In genomic region chr1:85328713-85329376, GRCh38 we compare ENCODE assay signal across 8 cellular contexts. TPM values are rescaled to one million over a fixed set of nuclear protein-coding genes. Genes with fewer than 3 reads are reported as not detected.
DNase-seq lines count a peak whose midpoint lies in the region; ATAC-seq, FAIRE-seq and TF ChIP-seq lines count a peak whose summit lies in the region.
"Had no signal": no experiment of that assay in that cellular context is flagged by ENCODE, and none has a peak within 500 bp of the region (broad histone marks: within the 10 kb centered on the region; RNA-seq: fewer than 3 reads in every experiment).

No MANE protein-coding gene starts in this region.

- ATAC-seq in upper lobe of right lung: peak; percentile 85
- ATAC-seq in stimulated activated naive B cell treated with anti-CD40 and anti-IgM and Interleukin-4, amounts not matched to agents 10 μg/mL and 1 μg/mL and 100 μg/mL, for 72 hours (replicated peaks): no peak

- no peaks in the 10 kb centered on the region for H3K27me3 Mint-ChIP-seq in stimulated activated naive B cell treated with anti-CD40 and anti-IgM and Interleukin-4, amounts not matched to agents 10 μg/mL and 1 μg/mL and 100 μg/mL, for 72 hours

- H3K27ac Mint-ChIP-seq in stimulated activated naive B cell treated with anti-CD40 and anti-IgM and Interleukin-4, amounts not matched to agents 10 μg/mL and 1 μg/mL and 100 μg/mL, for 72 hours: no peak overlapping the region

- intact Hi-C loops in upper lobe of right lung (cut with DNase I): no loop called here

- H3K27ac ChIP-seq in upper lobe of right lung: peak overlapping the region; percentile 78

- peaks cover 32% of the 10 kb centered on the region for H3K4me1 ChIP-seq in upper lobe of right lung

- H3K4me3 ChIP-seq in bronchial epithelial cell (ENCODE audit: low read depth, low read length) (no peak overlapping the region), upper lobe of right lung (no peak overlapping the region)

- H3K36me3 Mint-ChIP-seq in stimulated activated naive B cell treated with anti-CD40 and anti-IgM and Interleukin-4, amounts not matched to agents 10 μg/mL and 1 μg/mL and 100 μg/mL, for 72 hours: peaks cover 8 to 9% of the 10 kb centered on the region in 2 donors

- H3K27me3 ChIP-seq in bronchial epithelial cell (ENCODE audit: control insufficient read depth, insufficient read depth, low read length) (no peaks in the 10 kb centered on the region), upper lobe of right lung (no peaks in the 10 kb centered on the region)

- H3K9me3 Mint-ChIP-seq in stimulated activated naive B cell treated with anti-CD40 and anti-IgM and Interleukin-4, amounts not matched to agents 10 μg/mL and 1 μg/mL and 100 μg/mL, for 72 hours: peaks cover 7 to 9% of the 10 kb centered on the region in 2 donors

- no peaks in the 10 kb centered on the region for H3K9me3 ChIP-seq in upper lobe of right lung

- no peaks in the 10 kb centered on the region for H3K36me3 ChIP-seq in bronchial epithelial cell (ENCODE audit: control insufficient read depth, insufficient read depth, low read length)
- H3K36me3 ChIP-seq in upper lobe of right lung: no peaks in the 10 kb centered on the region

- TF ChIP-seq CTCF in bronchial epithelial cell (IDR thresholded peaks at IDR 0.05; ENCODE audit: insufficient read depth, low read length, severe bottlenecking) (no peak), upper lobe of right lung (IDR thresholded peaks at IDR 0.05) (no peak)

- DNase-seq in HTR-8/SVneo (ENCODE audit: insufficient read length, low spot score) (peak; percentile 77), bronchial epithelial cell (ENCODE audit: low read depth) (peak; percentile 98), left kidney (ENCODE audit: low read depth, low spot score) (peak; percentile 34), upper lobe of right lung (no peak), DMS79 treated with DMSO at 0.1 percent for 48 hours (lab: John Stamatoyannopoulos, UW) (no peak), DMS 273 treated with DMSO at 0.1 percent for 48 hours (lab: John Stamatoyannopoulos, UW) (no peak)
- DNase-seq in stimulated activated naive B cell treated with anti-CD40 and anti-IgM and Interleukin-4, amounts not matched to agents 10 μg/mL and 1 μg/mL and 100 μg/mL, for 72 hours: no peak
- DNase-seq: KG1 had no signal

- no peak overlapping the region for H3K4me3 Mint-ChIP-seq in stimulated activated naive B cell treated with anti-CD40 and anti-IgM and Interleukin-4, amounts not matched to agents 10 μg/mL and 1 μg/mL and 100 μg/mL, for 72 hours

- peaks cover 16 to 51% of the 10 kb centered on the region in 2 donors for H3K4me1 Mint-ChIP-seq in stimulated activated naive B cell treated with anti-CD40 and anti-IgM and Interleukin-4, amounts not matched to agents 10 μg/mL and 1 μg/mL and 100 μg/mL, for 72 hours

- FAIRE-seq in HTR-8/SVneo (lab: Jason Lieb, UNC) (peak; percentile 81), bronchial epithelial cell (lab: Jason Lieb, UNC) (no peak)

RNA-seq across cellular contexts. Expression of gene BCL10, which starts 52.4 kb away (rescaled TPM):
- total RNA-seq in bronchial epithelial cell (31.3 and 46.1 TPM in 2 replicates), upper lobe of right lung (25.9 TPM)

Comparison
In these comparisons a context has a peak if more than half of its experiments do, and no peak if none do; other contexts are left out.
1. DNase-seq: peak in HTR-8/SVneo (single experiment), bronchial epithelial cell (single experiment) and left kidney (single experiment); none in upper lobe of right lung (single experiment), stimulated activated naive B cell treated with anti-CD40 and anti-IgM and Interleukin-4, amounts not matched to agents 10 μg/mL and 1 μg/mL and 100 μg/mL, for 72 hours (single experiment), DMS79 treated with DMSO at 0.1 percent for 48 hours (single experiment) and DMS 273 treated with DMSO at 0.1 percent for 48 hours (single experiment).